ENCODE assay signal across 1 cellular context in genomic region chr11:64304032-64304315, GRCh38.
TF ChIP-seq lines count a peak whose summit lies in the region.

No MANE protein-coding gene starts in this region.

TF ChIP-seq in GM23338, 12 proteins besides CTCF, POLR2A, EP300 and RAD21:
- TF ChIP-seq, protein P1, sequence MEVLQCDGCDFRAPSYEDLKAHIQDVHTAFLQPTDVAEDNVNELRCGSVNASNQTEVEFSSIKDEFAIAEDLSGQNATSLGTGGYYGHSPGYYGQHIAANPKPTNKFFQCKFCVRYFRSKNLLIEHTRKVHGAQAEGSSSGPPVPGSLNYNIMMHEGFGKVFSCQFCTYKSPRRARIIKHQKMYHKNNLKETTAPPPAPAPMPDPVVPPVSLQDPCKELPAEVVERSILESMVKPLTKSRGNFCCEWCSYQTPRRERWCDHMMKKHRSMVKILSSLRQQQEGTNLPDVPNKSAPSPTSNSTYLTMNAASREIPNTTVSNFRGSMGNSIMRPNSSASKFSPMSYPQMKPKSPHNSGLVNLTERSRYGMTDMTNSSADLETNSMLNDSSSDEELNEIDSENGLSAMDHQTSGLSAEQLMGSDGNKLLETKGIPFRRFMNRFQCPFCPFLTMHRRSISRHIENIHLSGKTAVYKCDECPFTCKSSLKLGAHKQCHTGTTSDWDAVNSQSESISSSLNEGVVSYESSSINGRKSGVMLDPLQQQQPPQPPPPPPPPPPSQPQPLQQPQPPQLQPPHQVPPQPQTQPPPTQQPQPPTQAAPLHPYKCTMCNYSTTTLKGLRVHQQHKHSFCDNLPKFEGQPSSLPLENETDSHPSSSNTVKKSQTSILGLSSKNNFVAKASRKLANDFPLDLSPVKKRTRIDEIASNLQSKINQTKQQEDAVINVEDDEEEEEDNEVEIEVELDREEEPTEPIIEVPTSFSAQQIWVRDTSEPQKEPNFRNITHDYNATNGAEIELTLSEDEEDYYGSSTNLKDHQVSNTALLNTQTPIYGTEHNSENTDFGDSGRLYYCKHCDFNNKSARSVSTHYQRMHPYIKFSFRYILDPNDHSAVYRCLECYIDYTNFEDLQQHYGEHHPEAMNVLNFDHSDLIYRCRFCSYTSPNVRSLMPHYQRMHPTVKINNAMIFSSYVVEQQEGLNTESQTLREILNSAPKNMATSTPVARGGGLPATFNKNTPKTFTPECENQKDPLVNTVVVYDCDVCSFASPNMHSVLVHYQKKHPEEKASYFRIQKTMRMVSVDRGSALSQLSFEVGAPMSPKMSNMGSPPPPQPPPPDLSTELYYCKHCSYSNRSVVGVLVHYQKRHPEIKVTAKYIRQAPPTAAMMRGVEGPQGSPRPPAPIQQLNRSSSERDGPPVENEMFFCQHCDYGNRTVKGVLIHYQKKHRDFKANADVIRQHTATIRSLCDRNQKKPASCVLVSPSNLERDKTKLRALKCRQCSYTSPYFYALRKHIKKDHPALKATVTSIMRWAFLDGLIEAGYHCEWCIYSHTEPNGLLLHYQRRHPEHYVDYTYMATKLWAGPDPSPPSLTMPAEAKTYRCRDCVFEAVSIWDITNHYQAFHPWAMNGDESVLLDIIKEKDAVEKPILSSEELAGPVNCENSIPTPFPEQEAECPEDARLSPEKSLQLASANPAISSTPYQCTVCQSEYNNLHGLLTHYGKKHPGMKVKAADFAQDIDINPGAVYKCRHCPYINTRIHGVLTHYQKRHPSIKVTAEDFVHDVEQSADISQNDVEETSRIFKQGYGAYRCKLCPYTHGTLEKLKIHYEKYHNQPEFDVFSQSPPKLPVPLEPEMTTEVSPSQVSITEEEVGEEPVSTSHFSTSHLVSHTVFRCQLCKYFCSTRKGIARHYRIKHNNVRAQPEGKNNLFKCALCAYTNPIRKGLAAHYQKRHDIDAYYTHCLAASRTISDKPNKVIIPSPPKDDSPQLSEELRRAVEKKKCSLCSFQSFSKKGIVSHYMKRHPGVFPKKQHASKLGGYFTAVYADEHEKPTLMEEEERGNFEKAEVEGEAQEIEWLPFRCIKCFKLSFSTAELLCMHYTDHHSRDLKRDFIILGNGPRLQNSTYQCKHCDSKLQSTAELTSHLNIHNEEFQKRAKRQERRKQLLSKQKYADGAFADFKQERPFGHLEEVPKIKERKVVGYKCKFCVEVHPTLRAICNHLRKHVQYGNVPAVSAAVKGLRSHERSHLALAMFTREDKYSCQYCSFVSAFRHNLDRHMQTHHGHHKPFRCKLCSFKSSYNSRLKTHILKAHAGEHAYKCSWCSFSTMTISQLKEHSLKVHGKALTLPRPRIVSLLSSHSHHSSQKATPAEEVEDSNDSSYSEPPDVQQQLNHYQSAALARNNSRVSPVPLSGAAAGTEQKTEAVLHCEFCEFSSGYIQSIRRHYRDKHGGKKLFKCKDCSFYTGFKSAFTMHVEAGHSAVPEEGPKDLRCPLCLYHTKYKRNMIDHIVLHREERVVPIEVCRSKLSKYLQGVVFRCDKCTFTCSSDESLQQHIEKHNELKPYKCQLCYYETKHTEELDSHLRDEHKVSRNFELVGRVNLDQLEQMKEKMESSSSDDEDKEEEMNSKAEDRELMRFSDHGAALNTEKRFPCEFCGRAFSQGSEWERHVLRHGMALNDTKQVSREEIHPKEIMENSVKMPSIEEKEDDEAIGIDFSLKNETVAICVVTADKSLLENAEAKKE (CRISPR knock-in tag; IDR thresholded peaks at IDR 0.05) = no peak
- TF ChIP-seq ETS1 (IDR thresholded peaks at IDR 0.05) = no peak
- no peak for TF ChIP-seq POLR2AphosphoS5 (IDR thresholded peaks at IDR 0.05; ENCODE audit: low read depth)
- no peak for TF ChIP-seq ZNF114 (CRISPR knock-in tag; IDR thresholded peaks at IDR 0.05)
- TF ChIP-seq EZH2 (IDR thresholded peaks at IDR 0.05; ENCODE audit: low read depth, unreplicated experiment) = no peak
- TF ChIP-seq STAT1 (IDR thresholded peaks at IDR 0.05; ENCODE audit: unreplicated experiment) = no peak
- no peak for TF ChIP-seq CREB1 (CRISPR knock-in tag; IDR thresholded peaks at IDR 0.05; ENCODE audit: low read depth)
- no peak for TF ChIP-seq ZNF331 (CRISPR knock-in tag; IDR thresholded peaks at IDR 0.05; ENCODE audit: low read depth)
- TF ChIP-seq, protein P2, sequence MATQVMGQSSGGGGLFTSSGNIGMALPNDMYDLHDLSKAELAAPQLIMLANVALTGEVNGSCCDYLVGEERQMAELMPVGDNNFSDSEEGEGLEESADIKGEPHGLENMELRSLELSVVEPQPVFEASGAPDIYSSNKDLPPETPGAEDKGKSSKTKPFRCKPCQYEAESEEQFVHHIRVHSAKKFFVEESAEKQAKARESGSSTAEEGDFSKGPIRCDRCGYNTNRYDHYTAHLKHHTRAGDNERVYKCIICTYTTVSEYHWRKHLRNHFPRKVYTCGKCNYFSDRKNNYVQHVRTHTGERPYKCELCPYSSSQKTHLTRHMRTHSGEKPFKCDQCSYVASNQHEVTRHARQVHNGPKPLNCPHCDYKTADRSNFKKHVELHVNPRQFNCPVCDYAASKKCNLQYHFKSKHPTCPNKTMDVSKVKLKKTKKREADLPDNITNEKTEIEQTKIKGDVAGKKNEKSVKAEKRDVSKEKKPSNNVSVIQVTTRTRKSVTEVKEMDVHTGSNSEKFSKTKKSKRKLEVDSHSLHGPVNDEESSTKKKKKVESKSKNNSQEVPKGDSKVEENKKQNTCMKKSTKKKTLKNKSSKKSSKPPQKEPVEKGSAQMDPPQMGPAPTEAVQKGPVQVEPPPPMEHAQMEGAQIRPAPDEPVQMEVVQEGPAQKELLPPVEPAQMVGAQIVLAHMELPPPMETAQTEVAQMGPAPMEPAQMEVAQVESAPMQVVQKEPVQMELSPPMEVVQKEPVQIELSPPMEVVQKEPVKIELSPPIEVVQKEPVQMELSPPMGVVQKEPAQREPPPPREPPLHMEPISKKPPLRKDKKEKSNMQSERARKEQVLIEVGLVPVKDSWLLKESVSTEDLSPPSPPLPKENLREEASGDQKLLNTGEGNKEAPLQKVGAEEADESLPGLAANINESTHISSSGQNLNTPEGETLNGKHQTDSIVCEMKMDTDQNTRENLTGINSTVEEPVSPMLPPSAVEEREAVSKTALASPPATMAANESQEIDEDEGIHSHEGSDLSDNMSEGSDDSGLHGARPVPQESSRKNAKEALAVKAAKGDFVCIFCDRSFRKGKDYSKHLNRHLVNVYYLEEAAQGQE (IDR thresholded peaks at IDR 0.05; ENCODE audit: unreplicated experiment) = no peak
- no peak for TF ChIP-seq JUNB (IDR thresholded peaks at IDR 0.05; ENCODE audit: unreplicated experiment)
- TF ChIP-seq EZH2phosphoT487 (IDR thresholded peaks at IDR 0.05; ENCODE audit: unreplicated experiment) = no peak
